16 cellular contexts compared by ENCODE assay signal in the genomic region with DNA sequence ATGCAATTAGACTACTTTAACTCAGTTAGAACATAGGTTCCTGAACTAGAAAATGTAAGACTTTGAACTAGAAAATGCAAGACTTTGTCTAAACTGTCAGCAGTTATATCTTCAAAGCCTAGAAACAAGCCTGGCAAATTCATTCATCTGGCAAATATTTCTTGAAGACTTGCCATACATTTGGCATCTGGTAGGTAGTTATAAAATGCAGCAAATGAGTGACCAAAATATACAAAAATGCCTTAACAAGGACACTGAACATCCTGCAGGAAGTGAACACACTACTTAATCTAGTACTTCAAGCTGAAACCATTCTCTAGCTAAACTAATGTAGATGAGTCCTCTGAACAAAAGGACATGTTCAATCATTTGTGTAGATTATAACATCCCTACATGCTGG.
"Had no signal": no experiment of that assay in that cellular context is flagged by ENCODE, and none has a peak within 500 bp of the region (broad histone marks: within the 10 kb centered on the region; RNA-seq: fewer than 3 reads in every experiment).

No MANE protein-coding gene starts in this region.

- H3K9me3 Mint-ChIP-seq: T-cell had no signal

- H3K79me2 ChIP-seq: parathyroid adenoma had no signal

- H3K4me3 ChIP-seq: cardiac muscle cell, sigmoid colon, spleen had no signal

- H3K27ac ChIP-seq: cardiac muscle cell, parathyroid adenoma, sigmoid colon had no signal

- H3K27me3 ChIP-seq: cardiac muscle cell, sigmoid colon, spleen had no signal

- H3K9ac ChIP-seq: parathyroid adenoma had no signal

- H3K27me3 Mint-ChIP-seq: stimulated activated naive CD8-positive, alpha-beta T cell treated with anti-CD3 and anti-CD28 coated beads, Interleukin-15, amount 100 ng/mL, for 72 hours; T-cell had no signal

- H2AFZ ChIP-seq: parathyroid adenoma had no signal

- H3K9me3 ChIP-seq: sigmoid colon, spleen had no signal

- H3K4me1 Mint-ChIP-seq: stimulated activated naive CD8-positive, alpha-beta T cell treated with anti-CD3 and anti-CD28 coated beads, Interleukin-15, amount 100 ng/mL, for 72 hours had no signal

- H3K27ac Mint-ChIP-seq: stimulated activated naive CD8-positive, alpha-beta T cell treated with anti-CD3 and anti-CD28 coated beads, Interleukin-15, amount 100 ng/mL, for 72 hours had no signal

- FAIRE-seq: colon, keratinocyte had no signal

- H3K4me3 Mint-ChIP-seq: stimulated activated naive CD8-positive, alpha-beta T cell treated with anti-CD3 and anti-CD28 coated beads, Interleukin-15, amount 100 ng/mL, for 72 hours; T-cell had no signal

- DNase-seq: activated CD4-positive, alpha-beta T cell treated with anti-CD3 and anti-CD28 coated beads, Interleukin-2, amount 50 U/mL, for 48 hours; activated CD4-positive, CD25-positive, alpha-beta regulatory T cell treated with anti-CD3 and anti-CD28 coated beads, Interleukin-2, amount 50 U/mL, for 72 hours; activated gamma-delta T cell treated with Interleukin-2 at 50 U/mL for 16 hours; hippocampal formation; midbrain; sigmoid colon; spleen; stimulated activated naive CD8-positive, alpha-beta T cell treated with anti-CD3 and anti-CD28 coated beads, Interleukin-15, amount 100 ng/mL, for 72 hours; T-cell; T-helper 9 cell had no signal

- ATAC-seq: esophagus mucosa, left lobe of liver, T-cell had no signal
